In genomic region chr10:106401161-106401560, GRCh38 we compare ENCODE assay signal across 12 cellular contexts.
DNase-seq lines count a peak whose midpoint lies in the region; ATAC-seq and TF ChIP-seq lines count a peak whose summit lies in the region.
"Had no signal": no experiment of that assay in that cellular context is flagged by ENCODE, and none has a peak within 500 bp of the region (broad histone marks: within the 10 kb centered on the region; RNA-seq: fewer than 3 reads in every experiment).

No MANE protein-coding gene starts in this region.

- peaks cover 10% of the 10 kb centered on the region for H3K4me1 Mint-ChIP-seq in neural progenitor cell

- no peak overlapping the region for H3K27ac Mint-ChIP-seq in neural progenitor cell

- no peaks in the 10 kb centered on the region for H3K27me3 ChIP-seq in neural progenitor cell

- ATAC-seq in HG03196 (IDR thresholded peaks at IDR 0.05; ENCODE audit: unreplicated experiment) = no peak

- no peak overlapping the region for H3K27ac ChIP-seq in neural progenitor cell

- no peak overlapping the region for H3K9ac ChIP-seq in neural progenitor cell

- H4K20me1 ChIP-seq in neural progenitor cell (ENCODE audit: low read depth) = no peaks in the 10 kb centered on the region

- no peaks in the 10 kb centered on the region for H3K36me3 Mint-ChIP-seq in neural progenitor cell

- no peaks in the 10 kb centered on the region for H3K79me2 ChIP-seq in neural progenitor cell (ENCODE audit: low read depth)

- TF ChIP-seq CTCF in epithelial cell of esophagus (IDR thresholded peaks at IDR 0.05; ENCODE audit: insufficient read depth, low read depth, low read length, missing control alignments) (peak; percentile 44), neural progenitor cell (IDR thresholded peaks at IDR 0.05) (peak; percentile 47)

- H3K9me3 ChIP-seq in neural progenitor cell (ENCODE audit: low read depth) = no peaks in the 10 kb centered on the region

- H3K4me1 ChIP-seq in neural progenitor cell = peaks cover 3% of the 10 kb centered on the region

- no peak overlapping the region for H2AFZ ChIP-seq in neural progenitor cell (replicated peaks)

- H3K9me3 Mint-ChIP-seq in neural progenitor cell = no peaks in the 10 kb centered on the region

- no peak overlapping the region for H3K4me2 ChIP-seq in neural progenitor cell

- H3K4me3 ChIP-seq in epithelial cell of esophagus (ENCODE audit: low read length) = no peak overlapping the region
- no peak overlapping the region for H3K4me3 ChIP-seq in neural progenitor cell

- peak; percentile 56 for DNase-seq in EL
- DNase-seq in OCI-M1 (lab: John Stamatoyannopoulos, UW) = peak; percentile 13
- peak; percentile 44 for DNase-seq in epithelial cell of esophagus (ENCODE audit: low read depth)
- DNase-seq in neural progenitor cell (ENCODE audit: low spot score) = no peak
- DNase-seq in NK-92 (lab: John Stamatoyannopoulos, UW; ENCODE audit: unreplicated experiment) = no peak
- DNase-seq in NCI-H2029 treated with DMSO at 0.1 percent for 48 hours (lab: John Stamatoyannopoulos, UW) = no peak
- no peak for DNase-seq in AG08396 (ENCODE audit: low spot score)
- DNase-seq: activated CD8-positive, alpha-beta memory T cell treated with anti-CD3 and anti-CD28 coated beads for 24 hours; cortex of kidney; NCI-H446; small intestine had no signal

- no peaks in the 10 kb centered on the region for H3F3A ChIP-seq in neural progenitor cell (ENCODE audit: low read depth)

- no peaks in the 10 kb centered on the region for H3K36me3 ChIP-seq in neural progenitor cell

- H3K27me3 Mint-ChIP-seq in neural progenitor cell (ENCODE audit: insufficient read depth, low read depth) = no peaks in the 10 kb centered on the region

- no peak overlapping the region for H3K4me3 Mint-ChIP-seq in neural progenitor cell

Comparison
In these comparisons a context has a peak if more than half of its experiments do, and no peak if none do; other contexts are left out.
1. DNase-seq: peak in EL (single experiment), OCI-M1 (single experiment) and epithelial cell of esophagus (single experiment); none in neural progenitor cell (single experiment), NK-92 (single experiment), NCI-H2029 treated with DMSO at 0.1 percent for 48 hours (single experiment) and AG08396 (single experiment).